ENCODE assay signal across 14 cellular contexts in genomic region chr1:225567789-225568188, GRCh38.
DNase-seq lines count a peak whose midpoint lies in the region; ATAC-seq and TF ChIP-seq lines count a peak whose summit lies in the region.
"Had no signal": no experiment of that assay in that cellular context is flagged by ENCODE, and none has a peak within 500 bp of the region (broad histone marks: within the 10 kb centered on the region; RNA-seq: fewer than 3 reads in every experiment).

No MANE protein-coding gene starts in this region.

- no peaks in the 10 kb centered on the region for H3K27me3 Mint-ChIP-seq in WTC11 (ENCODE audit: low read depth)
- H3K27me3 Mint-ChIP-seq: stimulated activated naive B cell treated with anti-CD40 and anti-IgM and Interleukin-4, amounts not matched to agents 10 μg/mL and 1 μg/mL and 100 μg/mL, for 72 hours had no signal

- H3K9me3 Mint-ChIP-seq in WTC11: no peaks in the 10 kb centered on the region
- H3K9me3 Mint-ChIP-seq: CD8-positive, alpha-beta memory T cell; stimulated activated naive B cell treated with anti-CD40 and anti-IgM and Interleukin-4, amounts not matched to agents 10 μg/mL and 1 μg/mL and 100 μg/mL, for 72 hours had no signal

- no peak overlapping the region for H3K4me3 Mint-ChIP-seq in WTC11
- H3K4me3 Mint-ChIP-seq: activated CD4-positive, alpha-beta T cell treated with anti-CD3 and anti-CD28 coated beads for 36 hours; CD8-positive, alpha-beta memory T cell; stimulated activated naive B cell treated with anti-CD40 and anti-IgM and Interleukin-4, amounts not matched to agents 10 μg/mL and 1 μg/mL and 100 μg/mL, for 72 hours had no signal

- CTCF ChIA-PET in BJ (lab: Yijun Ruan, JAX): interaction anchor here (0.6 to 1.1 kb wide), 2 partner anchors 201 to 204 kb away, joined by 3 read pairs; no protein-coding TSS in a partner anchor
- CTCF ChIA-PET in WTC11 (lab: Charles Lee): no interaction called here

- H3K27me3 ChIP-seq in BJ (ENCODE audit: control insufficient read depth, insufficient read depth, low read length): no peaks in the 10 kb centered on the region
- H3K27me3 ChIP-seq in left lung: no peaks in the 10 kb centered on the region
- H3K27me3 ChIP-seq: SJSA1 had no signal

- peaks cover 16% of the 10 kb centered on the region for H3K36me3 Mint-ChIP-seq in WTC11

- intact Hi-C loops in left lung (cut with DNase I) (no loop called here), posterior vena cava (cut with DNase I) (loop anchor here in 1 of 2 donors (10.0 kb wide), 1 partner anchor 93 kb away; no protein-coding TSS in a partner anchor)

- DNase-seq in BJ (ENCODE audit: low read depth): no peak
- DNase-seq in HT-29 (ENCODE audit: low spot score): peak; percentile 7
- DNase-seq in WTC11 (ENCODE audit: low spot score): no peak
- DNase-seq in left lung: no peak
- DNase-seq in ureter (ENCODE audit: low spot score): no peak
- no peak for DNase-seq in posterior vena cava (ENCODE audit: low spot score)
- DNase-seq: activated CD4-positive, alpha-beta T cell treated with anti-CD3 and anti-CD28 coated beads for 36 hours; activated gamma-delta T cell; CD8-positive, alpha-beta memory T cell; stimulated activated naive B cell treated with anti-CD40 and anti-IgM and Interleukin-4, amounts not matched to agents 10 μg/mL and 1 μg/mL and 100 μg/mL, for 72 hours had no signal

- ATAC-seq in WTC11: peak; percentile 72
- peak; percentile 38 for ATAC-seq in left lung
- ATAC-seq in GM18519 (IDR thresholded peaks at IDR 0.05; ENCODE audit: low FRiP score, unreplicated experiment): no peak
- no peak for ATAC-seq in GM21723 (IDR thresholded peaks at IDR 0.05; ENCODE audit: unreplicated experiment)
- ATAC-seq: activated CD4-positive, alpha-beta T cell treated with anti-CD3 and anti-CD28 coated beads for 36 hours; stimulated activated naive B cell treated with anti-CD40 and anti-IgM and Interleukin-4, amounts not matched to agents 10 μg/mL and 1 μg/mL and 100 μg/mL, for 72 hours had no signal

- peaks cover 45% of the 10 kb centered on the region for H3K4me1 Mint-ChIP-seq in WTC11
- H3K4me1 Mint-ChIP-seq: activated CD4-positive, alpha-beta T cell treated with anti-CD3 and anti-CD28 coated beads for 36 hours; CD8-positive, alpha-beta memory T cell; stimulated activated naive B cell treated with anti-CD40 and anti-IgM and Interleukin-4, amounts not matched to agents 10 μg/mL and 1 μg/mL and 100 μg/mL, for 72 hours had no signal

- POLR2A ChIA-PET in BJ (lab: Charles Lee) (no interaction called here), WTC11 (lab: Charles Lee) (no interaction called here)

- peak overlapping the region; percentile 21 for H3K27ac Mint-ChIP-seq in WTC11
- H3K27ac Mint-ChIP-seq: activated CD4-positive, alpha-beta T cell treated with anti-CD3 and anti-CD28 coated beads for 36 hours; CD8-positive, alpha-beta memory T cell; stimulated activated naive B cell treated with anti-CD40 and anti-IgM and Interleukin-4, amounts not matched to agents 10 μg/mL and 1 μg/mL and 100 μg/mL, for 72 hours had no signal

- no peaks in the 10 kb centered on the region for H3K9me3 ChIP-seq in left lung
- H3K9me3 ChIP-seq: SJSA1 had no signal

- no peak overlapping the region for H3K27ac ChIP-seq in left lung
- H3K27ac ChIP-seq: coronary artery, SJSA1 had no signal

- H3K36me3 ChIP-seq in BJ (ENCODE audit: control insufficient read depth, insufficient read depth, low read length) (peaks cover 2% of the 10 kb centered on the region; the same call in 1 of the 2 replicates), left lung (no peaks in the 10 kb centered on the region)

- TF ChIP-seq CTCF in BJ (IDR thresholded peaks at IDR 0.05; ENCODE audit: insufficient read depth, low read depth, low read length) (0 out of 2 replicates have a peak, but pooled peaks have one; percentile 6), WTC11 (IDR thresholded peaks at IDR 0.05) (no peak), left lung (IDR thresholded peaks at IDR 0.05) (no peak)

- no peaks in the 10 kb centered on the region for H3K4me1 ChIP-seq in left lung
- H3K4me1 ChIP-seq: SJSA1 had no signal

- no peak overlapping the region for H3K4me3 ChIP-seq in BJ (ENCODE audit: low read depth, low read length)
- H3K4me3 ChIP-seq in left lung: no peak overlapping the region
- H3K4me3 ChIP-seq: coronary artery, SJSA1 had no signal

TF ChIP-seq in WTC11, 78 proteins besides CTCF, POLR2A, EP300 and RAD21:
- TF ChIP-seq, protein P1, sequence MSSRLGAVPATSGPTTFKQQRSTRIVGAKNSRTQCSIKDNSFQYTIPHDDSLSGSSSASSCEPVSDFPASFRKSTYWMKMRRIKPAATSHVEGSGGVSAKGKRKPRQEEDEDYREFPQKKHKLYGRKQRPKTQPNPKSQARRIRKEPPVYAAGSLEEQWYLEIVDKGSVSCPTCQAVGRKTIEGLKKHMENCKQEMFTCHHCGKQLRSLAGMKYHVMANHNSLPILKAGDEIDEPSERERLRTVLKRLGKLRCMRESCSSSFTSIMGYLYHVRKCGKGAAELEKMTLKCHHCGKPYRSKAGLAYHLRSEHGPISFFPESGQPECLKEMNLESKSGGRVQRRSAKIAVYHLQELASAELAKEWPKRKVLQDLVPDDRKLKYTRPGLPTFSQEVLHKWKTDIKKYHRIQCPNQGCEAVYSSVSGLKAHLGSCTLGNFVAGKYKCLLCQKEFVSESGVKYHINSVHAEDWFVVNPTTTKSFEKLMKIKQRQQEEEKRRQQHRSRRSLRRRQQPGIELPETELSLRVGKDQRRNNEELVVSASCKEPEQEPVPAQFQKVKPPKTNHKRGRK (CRISPR knock-in tag; IDR thresholded peaks at IDR 0.05; ENCODE audit: borderline replicate concordance): no peak
- no peak for TF ChIP-seq SMAD4 (CRISPR knock-in tag; IDR thresholded peaks at IDR 0.05)
- no peak for TF ChIP-seq ZNF263 (CRISPR knock-in tag; IDR thresholded peaks at IDR 0.05; ENCODE audit: low read depth)
- no peak for TF ChIP-seq NFYB (CRISPR knock-in tag; conservative IDR thresholded peaks at IDR 0.05; ENCODE audit: low read depth)
- no peak for TF ChIP-seq IRF1 (CRISPR knock-in tag; IDR thresholded peaks at IDR 0.05)
- TF ChIP-seq ATF1 (CRISPR knock-in tag; IDR thresholded peaks at IDR 0.05): no peak
- no peak for TF ChIP-seq JUN (CRISPR knock-in tag; IDR thresholded peaks at IDR 0.05)
- TF ChIP-seq SMAD3 (CRISPR knock-in tag; IDR thresholded peaks at IDR 0.05; ENCODE audit: borderline replicate concordance): no peak
- TF ChIP-seq JAZF1 (CRISPR knock-in tag; IDR thresholded peaks at IDR 0.05): no peak
- TF ChIP-seq RORB (CRISPR knock-in tag; IDR thresholded peaks at IDR 0.05): no peak
- no peak for TF ChIP-seq PRRX2 (CRISPR knock-in tag; IDR thresholded peaks at IDR 0.05)
- TF ChIP-seq TP53 (CRISPR knock-in tag; IDR thresholded peaks at IDR 0.05): no peak
- TF ChIP-seq IRF2 (CRISPR knock-in tag; IDR thresholded peaks at IDR 0.05; ENCODE audit: borderline replicate concordance, low read depth): no peak
- TF ChIP-seq HMGXB4 (CRISPR knock-in tag; IDR thresholded peaks at IDR 0.05): no peak
- no peak for TF ChIP-seq RELA (CRISPR knock-in tag; IDR thresholded peaks at IDR 0.05; ENCODE audit: borderline replicate concordance)
- TF ChIP-seq ATF6 (CRISPR knock-in tag; IDR thresholded peaks at IDR 0.05): no peak
- TF ChIP-seq ZNF416 (CRISPR knock-in tag; IDR thresholded peaks at IDR 0.05): no peak
- TF ChIP-seq NR1H2 (CRISPR knock-in tag; IDR thresholded peaks at IDR 0.05): no peak
- TF ChIP-seq ZNF219 (CRISPR knock-in tag; IDR thresholded peaks at IDR 0.05; ENCODE audit: borderline replicate concordance): no peak

Comparison
In these comparisons a context has a peak if more than half of its experiments do, and no peak if none do; other contexts are left out.
1. ATAC-seq: peak in WTC11 (single experiment) and left lung (single experiment); none in GM18519 (single experiment) and GM21723 (single experiment).